ENCODE assay signal across 1 cellular context in genomic region chr10:96685297-96685696, GRCh38.
TF ChIP-seq lines count a peak whose summit lies in the region.

No MANE protein-coding gene starts in this region.

TF ChIP-seq in GM12878, 131 proteins besides CTCF, POLR2A, EP300 and RAD21:
- TF ChIP-seq YY1 (IDR thresholded peaks at IDR 0.05; ENCODE audit: low read depth, low read length) (no peak), NR2C1 (IDR thresholded peaks at IDR 0.05) (no peak), ETV6 (conservative IDR thresholded peaks at IDR 0.05 in 1 of 2, IDR thresholded peaks at IDR 0.05 in 1 of 2; ENCODE audit: borderline replicate concordance in 1 of 2, low read depth in 1 of 2) (no peak), STAT1 (conservative IDR thresholded peaks at IDR 0.05) (no peak), JUND (IDR thresholded peaks at IDR 0.05; ENCODE audit: low read depth, low read length) (no peak), ATF7 (IDR thresholded peaks at IDR 0.05; ENCODE audit: low read depth) (no peak), ZBTB33 (IDR thresholded peaks at IDR 0.05) (no peak), PAX5 (IDR thresholded peaks at IDR 0.05; ENCODE audit: borderline replicate concordance, low read depth, low read length) (no peak), NR2C2 (IDR thresholded peaks at IDR 0.05; ENCODE audit: borderline replicate concordance, control insufficient read depth, insufficient read length, low read depth) (no peak), RELA (IDR thresholded peaks at IDR 0.05; ENCODE audit: borderline replicate concordance, partially characterized antibody) (no peak), POLR2AphosphoS5 (IDR thresholded peaks at IDR 0.05; ENCODE audit: low read length) (no peak; the same call in 1 of the 2 replicates)
